7 cellular contexts compared by ENCODE assay signal in genomic region chr9:33287087-33287490, GRCh38.
DNase-seq lines count a peak whose midpoint lies in the region; ATAC-seq and TF ChIP-seq lines count a peak whose summit lies in the region.

No MANE protein-coding gene starts in this region.

- peak; percentile 89 for TF ChIP-seq CTCF in Loucy (conservative IDR thresholded peaks at IDR 0.05; ENCODE audit: low read length)
- peak; percentile 98 for TF ChIP-seq CTCF in RWPE1 (conservative IDR thresholded peaks at IDR 0.05; ENCODE audit: low read depth)

- H3F3A ChIP-seq in Loucy (ENCODE audit: low read depth): peaks cover 7% of the 10 kb centered on the region

- no peak overlapping the region for H3K9ac ChIP-seq in Loucy (ENCODE audit: low read depth, low read length, poor library complexity, severe bottlenecking)

- no peaks in the 10 kb centered on the region for H3K9me3 ChIP-seq in Loucy (ENCODE audit: insufficient read depth, low read depth, low read length)

- no peak overlapping the region for H3K4me3 ChIP-seq in Loucy (ENCODE audit: low read length, poor library complexity, severe bottlenecking)

- peaks cover 4% of the 10 kb centered on the region for H4K20me1 ChIP-seq in Loucy (ENCODE audit: insufficient read depth, low read length, poor library complexity, severe bottlenecking)

- no peaks in the 10 kb centered on the region for H3K9me2 ChIP-seq in Loucy (replicated peaks; ENCODE audit: low read depth, low read length)

- DNase-seq in GDM1 (lab: John Stamatoyannopoulos, UW): peak; percentile 48
- DNase-seq in RWPE1 (ENCODE audit: low spot score): peak; percentile 79
- DNase-seq in amniotic epithelial cell (ENCODE audit: low read depth): peak; percentile 65
- DNase-seq in iPS-NIHi11 (ENCODE audit: low spot score): peak; percentile 63
- peak; percentile 23 for DNase-seq in stimulated activated CD4-positive, alpha-beta T cell treated with anti-CD3 and anti-CD28 coated beads, Interleukin-2, amount 100 ng/mL, for 4 hours (ENCODE audit: low read depth)

- ATAC-seq in GM18861 (IDR thresholded peaks at IDR 0.05; ENCODE audit: unreplicated experiment): no peak

- peak overlapping the region; percentile 60 for H3K27ac ChIP-seq in RWPE1

- H2AFZ ChIP-seq in Loucy (ENCODE audit: low read length): no peak overlapping the region

- H3K4me2 ChIP-seq in Loucy (ENCODE audit: low read depth, low read length, poor library complexity, severe bottlenecking): no peak overlapping the region

- H3K36me3 ChIP-seq in Loucy (ENCODE audit: insufficient read depth, low read length): peaks cover 8% of the 10 kb centered on the region; the same call in 1 of the 2 replicates

- peaks cover 6% of the 10 kb centered on the region for H3K4me1 ChIP-seq in Loucy (ENCODE audit: insufficient read depth, low read length, poor library complexity, severe bottlenecking)

- H3K79me2 ChIP-seq in Loucy (ENCODE audit: insufficient read depth, low read length): peaks cover 22% of the 10 kb centered on the region

- POLR2A ChIA-PET in RWPE1 (lab: Yijun Ruan, JAX; ENCODE audit: low non-redundant PET): no interaction called here

- H3K27me3 ChIP-seq in Loucy (ENCODE audit: insufficient read depth, low read length, poor library complexity, severe bottlenecking): no peaks in the 10 kb centered on the region

- CTCF ChIA-PET in RWPE1 (lab: Yijun Ruan, JAX): interaction anchor here (0.6 to 1.4 kb wide), 7 partner anchors 15 to 221 kb away, joined by 3 to 8 read pairs (median 3); partner anchors contain the start of gene BAG1

Comparison
In these comparisons a context has a peak if more than half of its experiments do, and no peak if none do; other contexts are left out.
1. DNase-seq: peak in every context shown above with its lines; median percentile 79 in RWPE1; 65 in amniotic epithelial cell; 63 in iPS-NIHi11; 48 in GDM1; 23 in stimulated activated CD4-positive, alpha-beta T cell treated with anti-CD3 and anti-CD28 coated beads, Interleukin-2, amount 100 ng/mL, for 4 hours.